21 cellular contexts compared by ENCODE assay signal in genomic region chr19:33821871-33822270, GRCh38. TPM values are rescaled to one million over a fixed set of nuclear protein-coding genes. Genes with fewer than 3 reads are reported as not detected.
DNase-seq lines count a peak whose midpoint lies in the region; ATAC-seq, FAIRE-seq and TF ChIP-seq lines count a peak whose summit lies in the region.
"Had no signal": no experiment of that assay in that cellular context is flagged by ENCODE, and none has a peak within 500 bp of the region (broad histone marks: within the 10 kb centered on the region; RNA-seq: fewer than 3 reads in every experiment).

No MANE protein-coding gene starts in this region.

- DNase-seq in NCI-H226 = peak; percentile 4
- DNase-seq in fibroblast of the aortic adventitia (ENCODE audit: low read depth) = peak; percentile 6
- DNase-seq in HTR-8/SVneo (ENCODE audit: insufficient read length, low spot score) = no peak
- no peak for DNase-seq in AML-193 (lab: John Stamatoyannopoulos, UW)
- DNase-seq: activated CD4-positive, CD25-positive, alpha-beta regulatory T cell; activated naive CD4-positive, alpha-beta T cell; DMS 273 treated with DMSO at 0.1 percent for 48 hours; GF-D8; H7; naive thymus-derived CD8-positive, alpha-beta T cell; NCI-H1417 treated with DMSO at 0.1 percent for 48 hours; NCI-H526 treated with DMSO at 0.1 percent for 48 hours; SJCRH30; stimulated activated naive CD8-positive, alpha-beta T cell treated with anti-CD3 and anti-CD28 coated beads, Interleukin-15, amount 100 ng/mL, for 72 hours; T-helper 9 cell; trophoblast cell had no signal

- peaks cover 57% of the 10 kb centered on the region for H3K4me1 ChIP-seq in BLaER1
- H3K4me1 ChIP-seq in BLaER1 treated with 17β-estradiol and CSF1 and Interleukin-3, amounts not matched to agents 10 nM and 100 nM = peaks cover 49 to 61% (median 53%) of the 10 kb centered on the region in 10 experiments
- H3K4me1 ChIP-seq: SJCRH30 had no signal

- H3K27me3 ChIP-seq in BLaER1 = no peaks in the 10 kb centered on the region
- no peaks in the 10 kb centered on the region for H3K27me3 ChIP-seq in BLaER1 treated with 17β-estradiol and CSF1 and Interleukin-3, amounts not matched to agents 10 nM and 100 nM
- H3K27me3 ChIP-seq: SJCRH30 had no signal

- no peaks in the 10 kb centered on the region for H3K36me3 ChIP-seq in BLaER1
- H3K36me3 ChIP-seq in BLaER1 treated with 17β-estradiol and CSF1 and Interleukin-3, amounts not matched to agents 10 nM and 100 nM = no peaks in the 10 kb centered on the region
- H3K36me3 ChIP-seq: SJCRH30 had no signal

- peak overlapping the region; percentile 98; the same call in 1 of the 2 replicates for H3K4me2 ChIP-seq in BLaER1
- peak overlapping the region; percentile 89 to 99 (median 92); a peak in 20 of 22 replicates for H3K4me2 ChIP-seq in BLaER1 treated with 17β-estradiol and CSF1 and Interleukin-3, amounts not matched to agents 10 nM and 100 nM

- no peak overlapping the region for H3K9ac ChIP-seq in BLaER1
- peak overlapping the region in 3 of 11 experiments; percentile 1 to 95 (median 88); a peak in 1 of 22 replicates for H3K9ac ChIP-seq in BLaER1 treated with 17β-estradiol and CSF1 and Interleukin-3, amounts not matched to agents 10 nM and 100 nM

- no peak for TF ChIP-seq CTCF in fibroblast of the aortic adventitia (IDR thresholded peaks at IDR 0.05; ENCODE audit: insufficient read depth, low read length)

- H3K27ac ChIP-seq in BLaER1 = no peak overlapping the region
- peak overlapping the region in 8 of 11 experiments; percentile 94 to 99 (median 98); a peak in 11 of 22 replicates for H3K27ac ChIP-seq in BLaER1 treated with 17β-estradiol and CSF1 and Interleukin-3, amounts not matched to agents 10 nM and 100 nM
- H3K27ac ChIP-seq: SJCRH30 had no signal

- no peak overlapping the region for H3K4me3 ChIP-seq in BLaER1
- H3K4me3 ChIP-seq in BLaER1 treated with 17β-estradiol and CSF1 and Interleukin-3, amounts not matched to agents 10 nM and 100 nM = peak overlapping the region in 2 of 10 experiments; percentile 60 to 71; a peak in 1 of 20 replicates
- H3K4me3 ChIP-seq in fibroblast of the aortic adventitia (ENCODE audit: low read depth, low read length) = no peak overlapping the region
- H3K4me3 ChIP-seq: GM12878, SJCRH30 had no signal

- FAIRE-seq in HTR-8/SVneo (lab: Jason Lieb, UNC) = no peak
- FAIRE-seq: GM12878, HepG2 had no signal

- H4K20me1 ChIP-seq in BLaER1 = no peaks in the 10 kb centered on the region
- H4K20me1 ChIP-seq in BLaER1 treated with 17β-estradiol and CSF1 and Interleukin-3, amounts not matched to agents 10 nM and 100 nM = no peaks in the 10 kb centered on the region

- ATAC-seq in HG03378 (IDR thresholded peaks at IDR 0.05; ENCODE audit: unreplicated experiment) = no peak
- ATAC-seq: GM12878; HepG2; naive thymus-derived CD8-positive, alpha-beta T cell; stimulated activated naive CD8-positive, alpha-beta T cell treated with anti-CD3 and anti-CD28 coated beads, Interleukin-15, amount 100 ng/mL, for 72 hours had no signal

- no peaks in the 10 kb centered on the region for H3K9me3 ChIP-seq in BLaER1
- H3K9me3 ChIP-seq in BLaER1 treated with 17β-estradiol and CSF1 and Interleukin-3, amounts not matched to agents 10 nM and 100 nM (replicated peaks in 1 of 11) = no peaks in the 10 kb centered on the region
- H3K9me3 ChIP-seq: SJCRH30 had no signal

RNA-seq across cellular contexts. Expression of gene KCTD15, which starts 25.2 kb away (rescaled TPM):
- 13.3 and 28.9 TPM in 2 replicates for total RNA-seq in fibroblast of the aortic adventitia (ENCODE audit: low replicate concordance)
- total RNA-seq: GM12878 had no signal

Comparison
In these comparisons a context has a peak if more than half of its experiments do, and no peak if none do; other contexts are left out.
1. DNase-seq: peak in NCI-H226 (single experiment) and fibroblast of the aortic adventitia (single experiment); none in HTR-8/SVneo (single experiment) and AML-193 (0 of 2).